8 cellular contexts compared by ENCODE assay signal in the genomic region with DNA sequence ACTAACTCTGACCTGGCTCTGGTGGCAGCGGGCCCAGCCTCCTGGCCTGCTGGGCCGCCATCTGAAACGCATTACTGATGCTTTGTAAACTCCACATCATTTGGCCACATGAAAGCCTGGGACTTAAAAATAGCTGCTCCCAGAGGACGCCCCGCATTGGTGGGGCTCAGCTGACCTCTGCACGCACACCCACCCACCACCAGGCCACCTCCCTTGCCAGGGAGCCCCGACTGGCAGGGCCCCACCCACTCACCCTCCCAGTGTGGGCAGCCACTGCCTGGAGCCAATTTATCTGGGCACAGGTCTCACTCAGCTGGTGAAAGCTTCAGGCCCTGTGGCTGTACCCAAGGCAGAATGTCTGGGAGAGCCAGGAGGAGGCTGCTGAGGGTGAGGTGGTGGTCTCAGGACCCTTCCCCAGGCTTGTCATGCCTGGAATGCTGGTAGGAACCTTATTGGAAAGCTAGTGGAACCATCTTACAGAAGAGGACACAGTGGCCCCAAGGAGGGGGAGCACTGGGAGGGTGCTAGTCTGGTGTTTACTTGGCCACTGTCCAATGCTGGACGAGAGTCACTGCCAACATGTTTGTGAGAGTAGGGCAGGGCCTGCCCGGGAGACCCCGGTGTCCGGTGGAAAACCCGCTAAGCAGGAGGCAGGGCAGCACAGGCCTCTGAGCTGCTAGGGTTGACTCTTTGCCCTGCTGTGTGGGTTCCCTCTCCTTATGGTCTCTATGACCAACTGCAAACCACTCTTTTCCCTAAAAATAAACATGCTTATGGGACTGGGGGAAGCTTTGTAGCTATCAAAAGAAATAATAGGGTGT. TPM values are rescaled to one million over a fixed set of nuclear protein-coding genes. Genes with fewer than 3 reads are reported as not detected.
DNase-seq lines count a peak whose midpoint lies in the region; ATAC-seq lines count a peak whose summit lies in the region.

No MANE protein-coding gene starts in this region.

- peak overlapping the region; percentile 71 for H3K9ac ChIP-seq in GM23248

- DNase-seq in GM23248: peak; percentile 99
- no peak for DNase-seq in activated naive CD4-positive, alpha-beta T cell treated with anti-CD3 and anti-CD28 coated beads, Interleukin-2, amount 10 ng/mL, durations not matched to agents 7 days and 5 days
- no peak for DNase-seq in Right ventricle myocardium inferior (ENCODE audit: missing footprints)
- DNase-seq in OCI-M1 (lab: John Stamatoyannopoulos, UW): no peak
- DNase-seq in NCI-H1436 treated with DMSO at 0.1 percent for 48 hours (lab: John Stamatoyannopoulos, UW): no peak

- no peaks in the 10 kb centered on the region for H3K9me3 Mint-ChIP-seq in activated naive CD4-positive, alpha-beta T cell treated with anti-CD3 and anti-CD28 coated beads, Interleukin-2, amount 10 ng/mL, durations not matched to agents 7 days and 5 days
- H3K9me3 Mint-ChIP-seq in stimulated activated memory B cell treated with anti-CD40 and anti-IgM and Interleukin-4, amounts not matched to agents 10 μg/mL and 1 μg/mL and 100 μg/mL, for 72 hours: no peaks in the 10 kb centered on the region

- no peaks in the 10 kb centered on the region for H3K9me3 ChIP-seq in GM23248 (ENCODE audit: low read depth)

- intact Hi-C loops in Right ventricle myocardium inferior (cut with DNase I): no loop called here

- peak overlapping the region; percentile 95 for H3K27ac ChIP-seq in GM23248

- H3K4me1 Mint-ChIP-seq in activated naive CD4-positive, alpha-beta T cell treated with anti-CD3 and anti-CD28 coated beads, Interleukin-2, amount 10 ng/mL, durations not matched to agents 7 days and 5 days: peaks cover 100% of the 10 kb centered on the region
- peaks cover 93% of the 10 kb centered on the region for H3K4me1 Mint-ChIP-seq in stimulated activated memory B cell treated with anti-CD40 and anti-IgM and Interleukin-4, amounts not matched to agents 10 μg/mL and 1 μg/mL and 100 μg/mL, for 72 hours

- no peaks in the 10 kb centered on the region for H3K27me3 ChIP-seq in GM23248 (replicated peaks; ENCODE audit: insufficient read depth)

- peak overlapping the region; percentile 23 for H3K4me3 ChIP-seq in GM23248

- CTCF ChIA-PET in activated naive CD4-positive, alpha-beta T cell treated with anti-CD3 and anti-CD28 coated beads, Interleukin-2, amount 10 ng/mL, durations not matched to agents 7 days and 5 days (lab: Charles Lee): interaction anchor here (0.7 to 2.3 kb wide), 3 partner anchors 59 to 85 kb away, joined by 3 to 20 read pairs (median 3); no protein-coding TSS in a partner anchor

- no peaks in the 10 kb centered on the region for H4K20me1 ChIP-seq in GM23248 (ENCODE audit: insufficient read depth)

- H3K4me1 ChIP-seq in GM23248 (ENCODE audit: insufficient read depth): peaks cover 28% of the 10 kb centered on the region

- peaks cover 89% of the 10 kb centered on the region for H3K36me3 Mint-ChIP-seq in activated naive CD4-positive, alpha-beta T cell treated with anti-CD3 and anti-CD28 coated beads, Interleukin-2, amount 10 ng/mL, durations not matched to agents 7 days and 5 days
- H3K36me3 Mint-ChIP-seq in stimulated activated memory B cell treated with anti-CD40 and anti-IgM and Interleukin-4, amounts not matched to agents 10 μg/mL and 1 μg/mL and 100 μg/mL, for 72 hours: peaks cover 14% of the 10 kb centered on the region

- H3K9me2 ChIP-seq in GM23248 (ENCODE audit: insufficient read depth): no peaks in the 10 kb centered on the region

- H3K27me3 Mint-ChIP-seq in activated naive CD4-positive, alpha-beta T cell treated with anti-CD3 and anti-CD28 coated beads, Interleukin-2, amount 10 ng/mL, durations not matched to agents 7 days and 5 days: peaks cover 12% of the 10 kb centered on the region
- H3K27me3 Mint-ChIP-seq in stimulated activated memory B cell treated with anti-CD40 and anti-IgM and Interleukin-4, amounts not matched to agents 10 μg/mL and 1 μg/mL and 100 μg/mL, for 72 hours: no peaks in the 10 kb centered on the region

- no peak overlapping the region for H2AFZ ChIP-seq in GM23248

- 7 to 8% methylated on average over 12 of the region's 12 CpGs for WGBS in GM23248 (ENCODE audit: low coverage in 1 of 2, low lambda C conversion rate in 2 of 2, missing lambda C conversion rate in 2 of 2), 2 experiments

- H3F3A ChIP-seq in GM23248 (ENCODE audit: insufficient read depth): peaks cover 5% of the 10 kb centered on the region

- H3K36me3 ChIP-seq in GM23248 (ENCODE audit: low read depth): no peaks in the 10 kb centered on the region

- H3K4me3 Mint-ChIP-seq in activated naive CD4-positive, alpha-beta T cell treated with anti-CD3 and anti-CD28 coated beads, Interleukin-2, amount 10 ng/mL, durations not matched to agents 7 days and 5 days: peak overlapping the region; percentile 79
- peak overlapping the region; percentile 61 for H3K4me3 Mint-ChIP-seq in stimulated activated memory B cell treated with anti-CD40 and anti-IgM and Interleukin-4, amounts not matched to agents 10 μg/mL and 1 μg/mL and 100 μg/mL, for 72 hours

- H3K27ac Mint-ChIP-seq in activated naive CD4-positive, alpha-beta T cell treated with anti-CD3 and anti-CD28 coated beads, Interleukin-2, amount 10 ng/mL, durations not matched to agents 7 days and 5 days: peak overlapping the region; percentile 95
- H3K27ac Mint-ChIP-seq in stimulated activated memory B cell treated with anti-CD40 and anti-IgM and Interleukin-4, amounts not matched to agents 10 μg/mL and 1 μg/mL and 100 μg/mL, for 72 hours: peak overlapping the region; percentile 86

- peak; percentile 26 for ATAC-seq in Right ventricle myocardium inferior
- peak; percentile 69 for ATAC-seq in stimulated activated memory B cell treated with anti-CD40 and anti-IgM and Interleukin-4, amounts not matched to agents 10 μg/mL and 1 μg/mL and 100 μg/mL, for 72 hours
- no peak for ATAC-seq in HG02763 (IDR thresholded peaks at IDR 0.05; ENCODE audit: unreplicated experiment)
- ATAC-seq in GM18870 (IDR thresholded peaks at IDR 0.05; ENCODE audit: unreplicated experiment): no peak

- peak overlapping the region; percentile 73 for H3K4me2 ChIP-seq in GM23248 (ENCODE audit: unreplicated experiment)

- peaks cover 8% of the 10 kb centered on the region; the same call in 1 of the 2 replicates for H3K79me2 ChIP-seq in GM23248 (ENCODE audit: insufficient read depth)

- in situ Hi-C loops in GM23248 (cut with MboI): no loop called here

RNA-seq across cellular contexts. Expression of gene TCF7, which starts 10.9 kb away (rescaled TPM):
- total RNA-seq in GM23248 (2014; rRNA removed; shearing (Covaris generic)): 1.4 and 2.5 TPM in 2 replicates
- polyA plus RNA-seq in GM23248 (2016; fragmentation: Nextera tagmentation; extraction: Ambion mirVana): 2.4 and 2.7 TPM in 2 replicates
- 2.8 TPM for total RNA-seq in Right ventricle myocardium inferior

RNA-seq across cellular contexts. Expression of gene SKP1, which starts 51.3 kb away (rescaled TPM):
- 238 and 245 TPM in 2 replicates for total RNA-seq in GM23248 (2014; rRNA removed; shearing (Covaris generic))
- 1,125 and 1,145 TPM in 2 replicates for polyA plus RNA-seq in GM23248 (2016; fragmentation: Nextera tagmentation; extraction: Ambion mirVana)
- total RNA-seq in Right ventricle myocardium inferior: 458 TPM

Comparison
In these comparisons a context has a peak if more than half of its experiments do, and no peak if none do; other contexts are left out.
1. ATAC-seq: peak in Right ventricle myocardium inferior (single experiment) and stimulated activated memory B cell treated with anti-CD40 and anti-IgM and Interleukin-4, amounts not matched to agents 10 μg/mL and 1 μg/mL and 100 μg/mL, for 72 hours (single experiment); none in HG02763 (single experiment) and GM18870 (single experiment).